ENCODE assay signal across 16 cellular contexts in the genomic region with DNA sequence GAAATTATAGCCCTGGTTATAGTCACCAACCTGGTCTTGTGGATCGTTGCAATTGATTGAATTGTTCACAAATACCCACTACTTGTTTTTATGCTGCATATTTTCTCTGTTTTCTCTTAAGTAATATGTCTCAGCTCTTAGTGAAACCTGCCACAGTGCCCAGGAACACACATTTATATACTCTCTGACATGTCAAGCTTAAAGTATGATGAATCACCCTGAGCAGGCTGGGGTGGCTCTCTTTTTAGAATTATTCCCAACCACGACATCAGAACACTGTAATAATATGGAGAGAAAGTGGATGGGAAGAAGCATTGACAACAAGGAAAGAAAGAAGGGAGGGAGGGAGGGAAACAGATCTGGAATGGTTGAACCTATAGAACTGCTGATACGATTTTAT.
DNase-seq lines count a peak whose midpoint lies in the region; ATAC-seq and TF ChIP-seq lines count a peak whose summit lies in the region.
"Had no signal": no experiment of that assay in that cellular context is flagged by ENCODE, and none has a peak within 500 bp of the region (broad histone marks: within the 10 kb centered on the region; RNA-seq: fewer than 3 reads in every experiment).

No MANE protein-coding gene starts in this region.

- no peak overlapping the region for H3K27ac Mint-ChIP-seq in activated T-cell treated with anti-CD3 and anti-CD28 coated beads, Interleukin-2, amount 50 U/mL, for 72 hours
- H3K27ac Mint-ChIP-seq: CD14-positive monocyte; CD8-positive, alpha-beta T cell had no signal

- no peaks in the 10 kb centered on the region for H3K4me1 Mint-ChIP-seq in activated T-cell treated with anti-CD3 and anti-CD28 coated beads, Interleukin-2, amount 50 U/mL, for 72 hours (ENCODE audit: low read depth)

- no peaks in the 10 kb centered on the region for H3K27me3 ChIP-seq in brain microvascular endothelial cell (replicated peaks)

- H3K27ac ChIP-seq in brain microvascular endothelial cell, result no peak overlapping the region
- H3K27ac ChIP-seq: A549, GM23248, HL-60 had no signal

- in situ Hi-C loops in brain microvascular endothelial cell (cut with HindIII; ENCODE audit: low pct_ligation_motif_present, low sequenced_read_pairs), result no loop called here

- no peaks in the 10 kb centered on the region for H3K27me3 Mint-ChIP-seq in activated T-cell treated with anti-CD3 and anti-CD28 coated beads, Interleukin-2, amount 50 U/mL, for 72 hours (ENCODE audit: low read depth)

- no peak for TF ChIP-seq CTCF in brain microvascular endothelial cell (IDR thresholded peaks at IDR 0.05; ENCODE audit: low read depth, low read length, missing control alignments)

- no peak overlapping the region for H3K4me3 ChIP-seq in brain microvascular endothelial cell (ENCODE audit: low read depth, low read length)
- H3K4me3 ChIP-seq: A549, GM23248 had no signal

- DNase-seq in NCI-H226 (peak; percentile 44), brain microvascular endothelial cell (peak; percentile 12), fibroblast of peridontal ligament (ENCODE audit: extremely low read depth) (peak; percentile 30), putamen (ENCODE audit: low spot score) (peak; percentile 34), LoVo (ENCODE audit: low spot score) (no peak), SKM-1 (lab: John Stamatoyannopoulos, UW; ENCODE audit: unreplicated experiment) (no peak)
- no peak for DNase-seq in activated T-cell treated with anti-CD3 and anti-CD28 coated beads, Interleukin-2, amount 50 U/mL, for 72 hours
- DNase-seq: CD8-positive, alpha-beta T cell; COR-L47; DND-41; GF-D8; GM23248 had no signal

- no peaks in the 10 kb centered on the region for H3K36me3 Mint-ChIP-seq in activated T-cell treated with anti-CD3 and anti-CD28 coated beads, Interleukin-2, amount 50 U/mL, for 72 hours (ENCODE audit: insufficient read depth in 2 of 2)
- H3K36me3 Mint-ChIP-seq: CD14-positive monocyte; CD8-positive, alpha-beta T cell had no signal

- H3K4me3 Mint-ChIP-seq in activated T-cell treated with anti-CD3 and anti-CD28 coated beads, Interleukin-2, amount 50 U/mL, for 72 hours, result no peak overlapping the region
- H3K4me3 Mint-ChIP-seq: CD14-positive monocyte; CD8-positive, alpha-beta T cell had no signal

- no peaks in the 10 kb centered on the region for H3K36me3 ChIP-seq in brain microvascular endothelial cell (replicated peaks)

- H3K9me3 Mint-ChIP-seq in activated T-cell treated with anti-CD3 and anti-CD28 coated beads, Interleukin-2, amount 50 U/mL, for 72 hours, result no peaks in the 10 kb centered on the region
- H3K9me3 Mint-ChIP-seq: CD8-positive, alpha-beta T cell had no signal

- no peak for ATAC-seq in activated T-cell treated with anti-CD3 and anti-CD28 coated beads, Interleukin-2, amount 50 U/mL, for 72 hours (replicated peaks in 1 of 2)
- ATAC-seq: A549; CD8-positive, alpha-beta T cell; HCT116 had no signal

Comparison
In these comparisons a context has a peak if more than half of its experiments do, and no peak if none do; other contexts are left out.
1. DNase-seq: peak in NCI-H226 (single experiment), brain microvascular endothelial cell (single experiment), fibroblast of peridontal ligament (single experiment) and putamen (single experiment); none in LoVo (single experiment), activated T-cell treated with anti-CD3 and anti-CD28 coated beads, Interleukin-2, amount 50 U/mL, for 72 hours (0 of 2) and SKM-1 (single experiment).